Comparison of ENCODE assay signal across 1 cellular context in the genomic region with DNA sequence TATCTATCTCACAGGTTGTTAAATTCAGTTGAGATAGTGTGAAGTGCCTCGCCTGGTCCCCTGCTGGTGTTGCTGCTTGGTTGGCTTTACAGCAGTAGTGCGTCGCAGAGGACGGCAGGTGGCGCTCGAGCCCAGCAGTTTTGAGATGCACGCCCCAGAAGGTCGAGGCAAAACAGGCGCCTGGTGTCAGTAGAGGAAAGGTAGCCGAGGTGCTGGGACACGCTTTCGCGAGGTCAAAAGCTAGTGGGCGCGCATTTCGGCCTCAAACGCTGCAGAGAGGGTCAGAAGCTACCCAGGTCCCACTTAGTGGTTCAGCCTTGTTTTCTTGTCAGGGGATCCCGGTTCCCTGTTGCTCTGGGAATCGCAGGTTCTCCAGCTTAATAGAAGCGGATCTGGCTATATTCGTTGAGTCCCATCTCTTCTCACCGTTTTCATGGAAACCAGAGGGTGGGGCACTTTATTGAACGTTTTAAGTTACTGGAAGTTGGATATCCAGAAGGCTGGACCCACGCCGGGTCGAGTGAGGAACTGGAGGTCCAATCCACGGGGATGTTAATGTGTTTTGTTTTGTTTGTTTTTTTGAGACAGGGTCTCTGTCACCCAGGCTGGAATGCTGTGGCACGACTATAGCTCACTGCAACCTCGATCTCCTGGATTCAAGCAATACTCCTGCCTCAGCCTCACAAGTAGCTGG.
TF ChIP-seq lines count a peak whose summit lies in the region.

No MANE protein-coding gene starts in this region.

TF ChIP-seq in H1, 55 proteins besides CTCF, POLR2A, EP300 and RAD21 (continued from another document):
- TF ChIP-seq CHD2 (IDR thresholded peaks at IDR 0.05; ENCODE audit: low read length) (0 out of 2 replicates have a peak, but pooled peaks have one; percentile 37), SP1 (IDR thresholded peaks at IDR 0.05; ENCODE audit: low read depth, low read length) (no peak), KDM4A (IDR thresholded peaks at IDR 0.05; ENCODE audit: low read depth, low read length, severe bottlenecking) (no peak)
TF ChIP-seq in H1: peak in this region for 9.
